Comparison of ENCODE assay signal across 1 cellular context in the genomic region with DNA sequence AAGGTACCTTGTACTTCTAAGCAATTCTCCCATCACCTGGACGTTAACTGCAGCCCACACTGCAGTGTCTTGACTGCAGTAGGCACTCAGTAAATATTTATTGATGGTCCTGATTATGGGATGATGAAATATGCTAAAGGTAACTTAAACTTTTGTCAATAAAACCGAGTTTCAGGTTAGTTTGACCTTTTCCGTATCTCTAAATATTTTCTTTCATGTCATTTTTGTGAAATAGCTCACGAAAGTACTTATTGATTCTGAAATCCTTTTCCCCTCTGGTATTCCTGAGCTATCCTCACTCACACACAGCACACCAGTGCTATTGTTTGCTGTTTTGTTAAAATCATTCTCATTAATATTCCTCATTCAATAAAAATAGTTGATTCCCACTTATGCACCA.
TF ChIP-seq lines count a peak whose summit lies in the region.

No MANE protein-coding gene starts in this region.

TF ChIP-seq in HepG2, 621 proteins besides CTCF, POLR2A, EP300 and RAD21 (continued from another document and continues in another):
- TF ChIP-seq, protein P1, sequence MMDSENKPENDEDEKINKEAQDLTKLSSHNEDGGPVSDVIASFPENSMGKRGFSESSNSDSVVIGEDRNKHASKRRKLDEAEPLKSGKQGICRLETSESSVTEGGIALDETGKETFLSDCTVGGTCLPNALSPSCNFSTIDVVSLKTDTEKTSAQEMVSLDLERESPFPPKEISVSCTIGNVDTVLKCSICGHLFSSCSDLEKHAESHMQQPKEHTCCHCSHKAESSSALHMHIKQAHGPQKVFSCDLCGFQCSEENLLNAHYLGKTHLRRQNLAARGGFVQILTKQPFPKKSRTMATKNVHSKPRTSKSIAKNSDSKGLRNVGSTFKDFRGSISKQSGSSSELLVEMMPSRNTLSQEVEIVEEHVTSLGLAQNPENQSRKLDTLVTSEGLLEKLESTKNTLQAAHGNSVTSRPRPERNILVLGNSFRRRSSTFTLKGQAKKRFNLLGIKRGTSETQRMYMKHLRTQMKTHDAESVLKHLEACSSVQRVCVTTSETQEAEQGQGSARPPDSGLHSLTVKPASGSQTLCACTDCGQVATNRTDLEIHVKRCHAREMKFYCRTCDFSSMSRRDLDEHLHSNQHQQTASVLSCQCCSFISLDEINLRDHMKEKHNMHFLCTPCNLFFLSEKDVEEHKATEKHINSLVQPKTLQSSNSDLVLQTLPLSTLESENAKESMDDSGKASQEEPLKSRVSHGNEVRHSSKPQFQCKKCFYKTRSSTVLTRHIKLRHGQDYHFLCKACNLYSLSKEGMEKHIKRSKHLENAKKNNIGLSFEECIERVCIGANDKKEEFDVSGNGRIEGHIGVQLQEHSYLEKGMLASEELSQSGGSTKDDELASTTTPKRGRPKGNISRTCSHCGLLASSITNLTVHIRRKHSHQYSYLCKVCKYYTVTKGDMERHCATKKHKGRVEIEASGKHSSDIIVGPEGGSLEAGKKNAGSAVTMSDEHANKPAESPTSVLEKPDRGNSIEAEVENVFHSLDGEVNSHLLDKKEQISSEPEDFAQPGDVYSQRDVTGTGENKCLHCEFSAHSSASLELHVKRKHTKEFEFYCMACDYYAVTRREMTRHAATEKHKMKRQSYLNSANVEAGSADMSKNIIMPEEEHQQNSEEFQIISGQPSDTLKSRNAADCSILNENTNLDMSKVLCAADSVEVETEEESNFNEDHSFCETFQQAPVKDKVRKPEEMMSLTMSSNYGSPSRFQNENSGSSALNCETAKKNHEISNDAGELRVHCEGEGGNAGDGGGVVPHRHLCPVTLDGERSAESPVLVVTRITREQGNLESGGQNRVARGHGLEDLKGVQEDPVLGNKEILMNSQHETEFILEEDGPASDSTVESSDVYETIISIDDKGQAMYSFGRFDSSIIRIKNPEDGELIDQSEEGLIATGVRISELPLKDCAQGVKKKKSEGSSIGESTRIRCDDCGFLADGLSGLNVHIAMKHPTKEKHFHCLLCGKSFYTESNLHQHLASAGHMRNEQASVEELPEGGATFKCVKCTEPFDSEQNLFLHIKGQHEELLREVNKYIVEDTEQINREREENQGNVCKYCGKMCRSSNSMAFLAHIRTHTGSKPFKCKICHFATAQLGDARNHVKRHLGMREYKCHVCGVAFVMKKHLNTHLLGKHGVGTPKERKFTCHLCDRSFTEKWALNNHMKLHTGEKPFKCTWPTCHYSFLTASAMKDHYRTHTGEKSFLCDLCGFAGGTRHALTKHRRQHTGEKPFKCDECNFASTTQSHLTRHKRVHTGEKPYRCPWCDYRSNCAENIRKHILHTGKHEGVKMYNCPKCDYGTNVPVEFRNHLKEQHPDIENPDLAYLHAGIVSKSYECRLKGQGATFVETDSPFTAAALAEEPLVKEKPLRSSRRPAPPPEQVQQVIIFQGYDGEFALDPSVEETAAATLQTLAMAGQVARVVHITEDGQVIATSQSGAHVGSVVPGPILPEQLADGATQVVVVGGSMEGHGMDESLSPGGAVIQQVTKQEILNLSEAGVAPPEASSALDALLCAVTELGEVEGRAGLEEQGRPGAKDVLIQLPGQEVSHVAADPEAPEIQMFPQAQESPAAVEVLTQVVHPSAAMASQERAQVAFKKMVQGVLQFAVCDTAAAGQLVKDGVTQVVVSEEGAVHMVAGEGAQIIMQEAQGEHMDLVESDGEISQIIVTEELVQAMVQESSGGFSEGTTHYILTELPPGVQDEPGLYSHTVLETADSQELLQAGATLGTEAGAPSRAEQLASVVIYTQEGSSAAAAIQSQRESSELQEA (CRISPR knock-in tag; IDR thresholded peaks at IDR 0.05; ENCODE audit: not compliant biosample characterization), result no peak
- no peak for TF ChIP-seq HOXA5 (CRISPR knock-in tag; IDR thresholded peaks at IDR 0.05)
- TF ChIP-seq PHF20 (CRISPR knock-in tag; IDR thresholded peaks at IDR 0.05), result no peak
- peak; percentile 80 for TF ChIP-seq KAT8 (CRISPR knock-in tag; IDR thresholded peaks at IDR 0.05)
- TF ChIP-seq FOXK1 (CRISPR knock-in tag; IDR thresholded peaks at IDR 0.05; ENCODE audit: borderline replicate concordance, low read depth), result peak; percentile 82
- no peak for TF ChIP-seq LRRFIP1 (CRISPR knock-in tag; conservative IDR thresholded peaks at IDR 0.05)
- TF ChIP-seq, protein P2, sequence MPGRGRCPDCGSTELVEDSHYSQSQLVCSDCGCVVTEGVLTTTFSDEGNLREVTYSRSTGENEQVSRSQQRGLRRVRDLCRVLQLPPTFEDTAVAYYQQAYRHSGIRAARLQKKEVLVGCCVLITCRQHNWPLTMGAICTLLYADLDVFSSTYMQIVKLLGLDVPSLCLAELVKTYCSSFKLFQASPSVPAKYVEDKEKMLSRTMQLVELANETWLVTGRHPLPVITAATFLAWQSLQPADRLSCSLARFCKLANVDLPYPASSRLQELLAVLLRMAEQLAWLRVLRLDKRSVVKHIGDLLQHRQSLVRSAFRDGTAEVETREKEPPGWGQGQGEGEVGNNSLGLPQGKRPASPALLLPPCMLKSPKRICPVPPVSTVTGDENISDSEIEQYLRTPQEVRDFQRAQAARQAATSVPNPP (CRISPR knock-in tag; IDR thresholded peaks at IDR 0.05), result no peak
- 0 out of 2 replicates have a peak, but pooled peaks have one; percentile 33 for TF ChIP-seq MEIS2 (CRISPR knock-in tag; IDR thresholded peaks at IDR 0.05)
- TF ChIP-seq NR2C2 (CRISPR knock-in tag; IDR thresholded peaks at IDR 0.05; ENCODE audit: borderline replicate concordance), result peak; percentile 72; the same call in 1 of the 2 replicates
- TF ChIP-seq ZNF451 (CRISPR knock-in tag; IDR thresholded peaks at IDR 0.05), result no peak
- no peak for TF ChIP-seq FOXC1 (CRISPR knock-in tag; IDR thresholded peaks at IDR 0.05; ENCODE audit: borderline replicate concordance)
- TF ChIP-seq FOXO1 (CRISPR knock-in tag; IDR thresholded peaks at IDR 0.05), result peak; percentile 88
- no peak for TF ChIP-seq NFYB (CRISPR knock-in tag; IDR thresholded peaks at IDR 0.05)
- TF ChIP-seq ZNF609 (CRISPR knock-in tag; IDR thresholded peaks at IDR 0.05; ENCODE audit: borderline replicate concordance), result peak; percentile 91; the same call in 1 of the 2 replicates
- TF ChIP-seq CBX5 (CRISPR knock-in tag; IDR thresholded peaks at IDR 0.05; ENCODE audit: borderline replicate concordance), result no peak
- TF ChIP-seq ZNF614 (CRISPR knock-in tag; IDR thresholded peaks at IDR 0.05; ENCODE audit: borderline replicate concordance), result peak; percentile 77; the same call in 1 of the 2 replicates
- TF ChIP-seq ZZZ3 (CRISPR knock-in tag; IDR thresholded peaks at IDR 0.05; ENCODE audit: borderline replicate concordance), result no peak
- TF ChIP-seq TEAD3 (CRISPR knock-in tag; optimal IDR thresholded peaks at IDR 0.05; ENCODE audit: borderline replicate concordance), result peak; percentile 83
- peak; percentile 53; the same call in 1 of the 2 replicates for TF ChIP-seq CBFB (CRISPR knock-in tag; IDR thresholded peaks at IDR 0.05)
- no peak for TF ChIP-seq GPN1 (CRISPR knock-in tag; IDR thresholded peaks at IDR 0.05; ENCODE audit: borderline replicate concordance)
- TF ChIP-seq SMARCE1 (IDR thresholded peaks at IDR 0.05; ENCODE audit: borderline replicate concordance), result no peak
- peak; percentile 28; the same call in 1 of the 2 replicates for TF ChIP-seq KLF6 (CRISPR knock-in tag; IDR thresholded peaks at IDR 0.05)
- peak; percentile 96 for TF ChIP-seq MBD4 (IDR thresholded peaks at IDR 0.05; ENCODE audit: borderline replicate concordance, low read length)
- TF ChIP-seq ZNF468 (CRISPR knock-in tag; IDR thresholded peaks at IDR 0.05), result no peak
- no peak for TF ChIP-seq MTA1 (CRISPR knock-in tag; IDR thresholded peaks at IDR 0.05; ENCODE audit: borderline replicate concordance)
- no peak for TF ChIP-seq CREB3 (CRISPR knock-in tag; IDR thresholded peaks at IDR 0.05)
- no peak for TF ChIP-seq SETDB1 (CRISPR knock-in tag; IDR thresholded peaks at IDR 0.05; ENCODE audit: borderline replicate concordance)
- TF ChIP-seq HOXA9 (CRISPR knock-in tag; IDR thresholded peaks at IDR 0.05; ENCODE audit: borderline replicate concordance), result no peak
- no peak for TF ChIP-seq ZBTB42 (CRISPR knock-in tag; IDR thresholded peaks at IDR 0.05)
- TF ChIP-seq, protein P3, sequence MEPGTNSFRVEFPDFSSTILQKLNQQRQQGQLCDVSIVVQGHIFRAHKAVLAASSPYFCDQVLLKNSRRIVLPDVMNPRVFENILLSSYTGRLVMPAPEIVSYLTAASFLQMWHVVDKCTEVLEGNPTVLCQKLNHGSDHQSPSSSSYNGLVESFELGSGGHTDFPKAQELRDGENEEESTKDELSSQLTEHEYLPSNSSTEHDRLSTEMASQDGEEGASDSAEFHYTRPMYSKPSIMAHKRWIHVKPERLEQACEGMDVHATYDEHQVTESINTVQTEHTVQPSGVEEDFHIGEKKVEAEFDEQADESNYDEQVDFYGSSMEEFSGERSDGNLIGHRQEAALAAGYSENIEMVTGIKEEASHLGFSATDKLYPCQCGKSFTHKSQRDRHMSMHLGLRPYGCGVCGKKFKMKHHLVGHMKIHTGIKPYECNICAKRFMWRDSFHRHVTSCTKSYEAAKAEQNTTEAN (CRISPR knock-in tag; conservative IDR thresholded peaks at IDR 0.05), result no peak
- TF ChIP-seq FOXJ3 (CRISPR knock-in tag; IDR thresholded peaks at IDR 0.05; ENCODE audit: borderline replicate concordance), result peak; percentile 96
- no peak for TF ChIP-seq PCBP2 (optimal IDR thresholded peaks at IDR 0.05; ENCODE audit: low read depth, low read length, poor library complexity, severe bottlenecking)
- no peak for TF ChIP-seq FLYWCH1 (CRISPR knock-in tag; IDR thresholded peaks at IDR 0.05)
- TF ChIP-seq, protein P4, sequence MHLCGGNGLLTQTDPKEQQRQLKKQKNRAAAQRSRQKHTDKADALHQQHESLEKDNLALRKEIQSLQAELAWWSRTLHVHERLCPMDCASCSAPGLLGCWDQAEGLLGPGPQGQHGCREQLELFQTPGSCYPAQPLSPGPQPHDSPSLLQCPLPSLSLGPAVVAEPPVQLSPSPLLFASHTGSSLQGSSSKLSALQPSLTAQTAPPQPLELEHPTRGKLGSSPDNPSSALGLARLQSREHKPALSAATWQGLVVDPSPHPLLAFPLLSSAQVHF (CRISPR knock-in tag; IDR thresholded peaks at IDR 0.05), result no peak
- no peak for TF ChIP-seq PAF1 (CRISPR knock-in tag; IDR thresholded peaks at IDR 0.05)
- no peak for TF ChIP-seq NFKB2 (CRISPR knock-in tag; IDR thresholded peaks at IDR 0.05; ENCODE audit: borderline replicate concordance)
- TF ChIP-seq SSRP1 (CRISPR knock-in tag; IDR thresholded peaks at IDR 0.05), result 0 out of 2 replicates have a peak, but pooled peaks have one; percentile 37
- TF ChIP-seq ZNF230 (CRISPR knock-in tag; IDR thresholded peaks at IDR 0.05), result no peak
- TF ChIP-seq CREBL2 (CRISPR knock-in tag; IDR thresholded peaks at IDR 0.05; ENCODE audit: borderline replicate concordance), result no peak
